Comparison of ENCODE assay signal across 9 cellular contexts in the genomic region with DNA sequence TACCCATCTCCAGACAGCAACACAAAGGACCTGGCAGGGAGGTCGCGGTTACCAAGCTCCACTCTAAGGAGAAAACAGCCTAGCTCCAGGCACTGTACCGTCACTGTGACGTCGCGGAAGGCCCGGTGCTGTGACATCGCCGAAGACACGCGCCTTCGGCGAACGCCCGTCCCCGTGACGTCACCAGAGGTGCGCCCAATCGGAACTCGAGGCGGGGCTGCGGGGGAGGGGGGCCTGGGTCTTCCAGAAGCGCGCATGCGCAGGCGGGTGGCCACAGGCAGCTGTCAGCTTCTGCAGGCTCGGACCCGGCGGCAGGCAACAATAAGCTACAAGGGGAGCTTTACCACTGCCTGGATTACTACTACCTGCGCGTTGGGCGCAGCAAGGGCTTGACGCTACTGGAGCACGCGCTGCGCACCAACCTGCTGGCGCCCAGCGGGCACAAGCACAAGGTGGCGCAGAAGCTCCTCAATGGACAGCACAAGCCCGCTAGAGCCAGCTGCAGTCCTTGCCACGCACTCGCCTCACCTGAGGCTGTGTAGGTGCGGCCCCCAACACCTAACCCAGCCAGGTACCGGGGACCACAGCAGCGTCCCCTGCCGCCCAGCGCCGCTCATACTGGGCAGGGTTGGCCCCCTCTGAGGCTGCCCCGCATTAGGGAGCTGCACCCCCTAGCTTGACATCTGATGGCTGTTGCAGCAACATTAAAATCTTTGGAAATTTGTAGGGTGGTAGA.
DNase-seq lines count a peak whose midpoint lies in the region; ATAC-seq and TF ChIP-seq lines count a peak whose summit lies in the region.
"Had no signal": no experiment of that assay in that cellular context is flagged by ENCODE, and none has a peak within 500 bp of the region (broad histone marks: within the 10 kb centered on the region; RNA-seq: fewer than 3 reads in every experiment).

No MANE protein-coding gene starts in this region.

- H3K4me1 ChIP-seq in upper lobe of right lung: peaks cover 9% of the 10 kb centered on the region

- H3K36me3 ChIP-seq in upper lobe of right lung: no peaks in the 10 kb centered on the region

- DNase-seq in AG10803 (ENCODE audit: low read depth) (peak; percentile 37), HuH-7 (ENCODE audit: low spot score) (peak; percentile 98), T-helper 2 cell (peak; percentile 62 to 92 (median 64)), astrocyte of the hippocampus (ENCODE audit: low read depth, low spot score) (peak; percentile 94), hepatic stellate cell (ENCODE audit: low spot score) (peak; percentile 86), pulmonary artery endothelial cell (ENCODE audit: low read depth, low spot score) (peak; percentile 52), upper lobe of right lung (peak; percentile 91)

- ATAC-seq in GM19324 (IDR thresholded peaks at IDR 0.05; ENCODE audit: low FRiP score, unreplicated experiment): peak; percentile 75
- peak; percentile 91 for ATAC-seq in upper lobe of right lung
- ATAC-seq: HCT116 had no signal

- H3K27me3 ChIP-seq in upper lobe of right lung: no peaks in the 10 kb centered on the region

- H3K9me3 ChIP-seq in upper lobe of right lung: no peaks in the 10 kb centered on the region

- H3K27ac ChIP-seq in upper lobe of right lung: no peak overlapping the region

- H3K4me3 ChIP-seq in AG10803 (ENCODE audit: low read length) (peak overlapping the region; percentile 57), upper lobe of right lung (peak overlapping the region; percentile 51)

- TF ChIP-seq CTCF in AG10803 (conservative IDR thresholded peaks at IDR 0.05; ENCODE audit: low read length): peak; percentile 35
- peak; percentile 49 for TF ChIP-seq CTCF in upper lobe of right lung (IDR thresholded peaks at IDR 0.05)

- intact Hi-C loops in upper lobe of right lung (cut with DNase I): no loop called here

Comparison
In these comparisons a context has a peak if more than half of its experiments do, and no peak if none do; other contexts are left out.
1. DNase-seq: peak in every context shown above with its lines; median percentile 98 in HuH-7; 94 in astrocyte of the hippocampus; 91 in upper lobe of right lung; 86 in hepatic stellate cell; 64 in T-helper 2 cell; 52 in pulmonary artery endothelial cell; 37 in AG10803.